15 cellular contexts compared by ENCODE assay signal in the genomic region with DNA sequence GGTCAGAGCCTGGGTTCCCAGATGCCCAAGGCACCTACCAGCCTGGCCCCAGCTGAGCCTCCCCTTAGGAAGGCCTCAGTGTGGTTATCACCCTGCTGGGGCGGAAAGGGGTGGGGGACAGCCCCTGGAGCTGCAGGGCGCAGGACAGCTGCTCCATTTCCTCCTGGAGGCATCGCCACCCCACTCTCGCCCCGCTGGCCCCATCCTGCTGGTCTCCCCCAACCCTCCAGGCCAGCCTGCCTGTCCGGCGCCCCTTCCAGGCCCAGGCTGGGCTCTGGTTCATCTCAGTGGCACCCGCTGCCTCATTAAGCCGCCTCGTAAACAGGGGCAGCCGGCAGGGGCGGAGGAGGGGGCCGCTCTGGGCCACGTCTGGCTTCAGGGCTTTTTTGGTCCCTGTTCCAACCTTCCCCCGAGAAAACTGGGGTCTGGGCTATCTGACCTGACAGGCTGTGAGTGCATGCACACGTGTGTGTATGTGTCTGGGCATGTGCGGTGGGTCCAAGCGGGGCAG. TPM values are rescaled to one million over a fixed set of nuclear protein-coding genes. Genes with fewer than 3 reads are reported as not detected.
DNase-seq lines count a peak whose midpoint lies in the region; ATAC-seq, FAIRE-seq and TF ChIP-seq lines count a peak whose summit lies in the region.
"Had no signal": no experiment of that assay in that cellular context is flagged by ENCODE, and none has a peak within 500 bp of the region (broad histone marks: within the 10 kb centered on the region; RNA-seq: fewer than 3 reads in every experiment).

No MANE protein-coding gene starts in this region.

- H3K9me3 Mint-ChIP-seq in brain, result peaks cover 0 to 3% (median 0%) of the 10 kb centered on the region in 5 experiments

- H3K9ac ChIP-seq in HepG2 (ENCODE audit: insufficient read depth, low read depth, low read length), result no peak overlapping the region

- intact Hi-C loops in left cardiac atrium (cut with DNase I) (loop anchor here in 1 of 2 donors (2.0 kb wide), 1 partner anchor 37 kb away; no protein-coding TSS in a partner anchor), heart right ventricle (cut with DNase I) (no loop called here), HepG2 (cut with micrococcal nuclease; ENCODE audit: unreplicated experiment) (no loop called here), aorta (cut with DNase I) (no loop called here)

- BruUV-seq in HepG2 (replicated peaks; lab: Mats Ljungman, UMichigan), result no TSS peak

- H3K9me3 ChIP-seq in heart right ventricle (no peaks in the 10 kb centered on the region), HepG2 (ENCODE audit: low read length) (no peaks in the 10 kb centered on the region), aorta (ENCODE audit: control insufficient read depth, low read length) (no peaks in the 10 kb centered on the region)
- H3K9me3 ChIP-seq: SJSA1 had no signal

- H3K36me3 ChIP-seq in heart right ventricle (no peaks in the 10 kb centered on the region), HepG2 (replicated peaks in 1 of 2; ENCODE audit: control insufficient read depth in 1 of 2, insufficient read depth in 2 of 2, low read length in 2 of 2) (no peaks in the 10 kb centered on the region), aorta (ENCODE audit: control insufficient read depth in 1 of 2, insufficient read depth in 2 of 2, low read length in 1 of 2) (no peaks in the 10 kb centered on the region)
- H3K36me3 ChIP-seq: SJSA1 had no signal

- H3K4me3 Mint-ChIP-seq in brain, result no peak overlapping the region
- H3K4me3 Mint-ChIP-seq: IgD-negative memory B cell had no signal

- H3K4me1 ChIP-seq in heart right ventricle, result peaks cover 0 to under 1% (median 0%) of the 10 kb centered on the region in 9 donors
- H3K4me1 ChIP-seq in HepG2 (ENCODE audit: insufficient read depth, low read length), result peaks cover 8% of the 10 kb centered on the region
- no peaks in the 10 kb centered on the region for H3K4me1 ChIP-seq in aorta (ENCODE audit: control insufficient read depth in 1 of 2, insufficient read depth in 2 of 2, low read length in 2 of 2)
- H3K4me1 ChIP-seq: SJSA1 had no signal

- peak; percentile 20 for DNase-seq in left cardiac atrium
- DNase-seq in heart right ventricle, result no peak
- no peak for DNase-seq in HepG2 (ENCODE audit: low spot score)
- DNase-seq in aorta, result peak; percentile 13 to 57
- DNase-seq in GOT3 (lab: John Stamatoyannopoulos, UW), result no peak
- DNase-seq in NCI-H748 (lab: John Stamatoyannopoulos, UW; ENCODE audit: unreplicated experiment), result no peak
- DNase-seq: HCEC 1CT had no signal

- H3K27me3 Mint-ChIP-seq in brain, result no peaks in the 10 kb centered on the region

- TF ChIP-seq RAD21 in HepG2 (CRISPR knock-in tag; IDR thresholded peaks at IDR 0.05), result no peak

- TF ChIP-seq EP300 in HepG2 (IDR thresholded peaks at IDR 0.05; ENCODE audit: low read depth in 2 of 2, low read length in 2 of 2) (no peak), HepG2 (CRISPR knock-in tag; IDR thresholded peaks at IDR 0.05; ENCODE audit: borderline replicate concordance) (no peak)

- FAIRE-seq in HepG2 (lab: Jason Lieb, UNC), result no peak

- no peak for TF ChIP-seq POLR2A in HepG2 (IDR thresholded peaks at IDR 0.05; ENCODE audit: insufficient read depth in 1 of 2, low read depth in 2 of 2, low read length in 2 of 2)

- 85 to 86% methylated on average over 18 of the region's 18 CpGs for WGBS in heart right ventricle, 2 donors
- 32% methylated on average over 5 of the region's 18 CpGs for WGBS in HepG2 (ENCODE audit: low lambda C conversion rate)
- 91 to 92% methylated on average over 18 of the region's 18 CpGs for WGBS in aorta, 2 donors

- H4K20me1 ChIP-seq in HepG2 (ENCODE audit: insufficient read depth, low read length), result peaks cover 2% of the 10 kb centered on the region; the same call in 1 of the 2 replicates

- H3K27me3 ChIP-seq in heart right ventricle (no peaks in the 10 kb centered on the region), HepG2 (ENCODE audit: control insufficient read depth in 1 of 2, insufficient read depth in 2 of 2, low read length in 2 of 2) (peaks cover 8 to 52% of the 10 kb centered on the region in 2 experiments; a peak in 4 of 5 replicates), aorta (ENCODE audit: control insufficient read depth in 1 of 2, insufficient read depth in 2 of 2, low read length in 1 of 2) (no peaks in the 10 kb centered on the region)
- H3K27me3 ChIP-seq: SJSA1 had no signal

- no peak for TF ChIP-seq CTCF in heart right ventricle (IDR thresholded peaks at IDR 0.05)
- no peak for TF ChIP-seq CTCF in brain (conservative IDR thresholded peaks at IDR 0.05)
- no peak for TF ChIP-seq CTCF in HepG2 (CRISPR knock-in tag; IDR thresholded peaks at IDR 0.05)

- H3K27ac Mint-ChIP-seq in brain, result peak overlapping the region in 3 of 5 experiments; percentile 86 to 93 (median 92)
- H3K27ac Mint-ChIP-seq: IgD-negative memory B cell had no signal

- H3K4me2 ChIP-seq in HepG2 (ENCODE audit: low read depth, low read length), result no peak overlapping the region

- H3K27ac ChIP-seq in heart right ventricle (no peak overlapping the region), HepG2 (ENCODE audit: extremely low read length, insufficient read depth, low read length) (no peak overlapping the region), aorta (ENCODE audit: low read depth in 1 of 2, low read length in 2 of 2) (no peak overlapping the region)
- H3K27ac ChIP-seq: SJSA1 had no signal

- POLR2A ChIA-PET in HepG2 (lab: Yijun Ruan, JAX), result no interaction called here

- H3K4me3 ChIP-seq in heart right ventricle (no peak overlapping the region), HepG2 (replicated peaks in 1 of 3; ENCODE audit: insufficient read depth in 1 of 3, low read depth in 2 of 3, low read length in 3 of 3) (no peak overlapping the region), aorta (ENCODE audit: low read length in 2 of 2) (no peak overlapping the region)
- H3K4me3 ChIP-seq: SJSA1 had no signal

- peaks cover 49% of the 10 kb centered on the region for H3K4me1 Mint-ChIP-seq in brain

- no peaks in the 10 kb centered on the region for H3K79me2 ChIP-seq in HepG2 (ENCODE audit: insufficient read depth, low read length)

- peaks cover 33% of the 10 kb centered on the region for H3K36me3 Mint-ChIP-seq in brain
- H3K36me3 Mint-ChIP-seq: IgD-negative memory B cell had no signal

- no peak overlapping the region for H2AFZ ChIP-seq in HepG2 (ENCODE audit: low read length)

- CTCF ChIA-PET in HepG2 (lab: Yijun Ruan, JAX; ENCODE audit: low intra/inter-chr PET ratio, low total read pairs), result no interaction called here

- in situ Hi-C loops in HepG2 (cut with HindIII; ENCODE audit: extremely low pct_ligation_motif_present, low pct_unique_long_range_greater_than_20kb), result loop anchor here (5.0 kb wide), 1 partner anchor 39 kb away; no protein-coding TSS in a partner anchor

- ATAC-seq in left cardiac atrium, result no peak
- no peak for ATAC-seq in heart right ventricle
- ATAC-seq in HepG2, result no peak
- ATAC-seq in aorta (ENCODE audit: low FRiP score), result no peak
- ATAC-seq in HG02571 (IDR thresholded peaks at IDR 0.05; ENCODE audit: unreplicated experiment), result no peak

RNA-seq across cellular contexts. Expression of a gene that starts 30.8 kb away (rescaled TPM):
- total RNA-seq in left cardiac atrium (under 1 TPM; 0.56 to 0.60 TPM), heart right ventricle (under 1 TPM in 6 of 10 donors, not detected in 4; 0.32 to 0.64 (median 0.42) TPM), HepG2 (2016; rRNA removed; fragmentation: Illumina TruSeq; extraction: Trizol) (0.51 and 0.60 TPM in 2 replicates), aorta (not detected)
- polyA plus RNA-seq in heart right ventricle (1 to 10 TPM in 1 of 2 donors, under 1 TPM in 1; 0.46 to 1.2 TPM), brain (ENCODE audit: insufficient read depth, low read depth, low replicate concordance) (211 TPM), HepG2 (2011; rRNA removed) (0.08 TPM in 1 of 2 replicates, not detected in the other), aorta (not detected)
- 3.5 and 4.0 TPM in 2 replicates for total RNA-seq in HepG2 (2016; cell fraction: cytosol; rRNA removed; fragmentation: Illumina TruSeq; extraction: Trizol; ENCODE audit: low read depth)
- 0.64 and 0.91 TPM in 2 replicates for total RNA-seq in HepG2 (2016; cell fraction: insoluble cytoplasmic fraction; rRNA removed; fragmentation: Illumina TruSeq; extraction: Trizol)
- 2.4 and 2.5 TPM in 2 replicates for total RNA-seq in HepG2 (2016; cell fraction: membrane; rRNA removed; fragmentation: Illumina TruSeq; extraction: Trizol)
- 0.47 TPM in 1 of 2 replicates, not detected in the other for total RNA-seq in HepG2 (2016; cell fraction: nucleus; rRNA removed; fragmentation: Illumina TruSeq; extraction: Trizol)
- polyA plus RNA-seq in HepG2 (2011; cell fraction: cytosol; rRNA removed), result 0.07 TPM in 1 of 2 replicates, not detected in the other
- not detected in 2 replicates for polyA plus RNA-seq in HepG2 (2011; cell fraction: nucleus; rRNA removed)
- polyA plus RNA-seq in HepG2 (2012), result not detected in 2 replicates
- polyA plus RNA-seq in HepG2 (2016; cell fraction: cytosol; fragmentation: Illumina TruSeq; extraction: Trizol; ENCODE audit: low read depth), result 5.9 and 6.4 TPM in 2 replicates
- polyA plus RNA-seq in HepG2 (2016; cell fraction: insoluble cytoplasmic fraction; fragmentation: Illumina TruSeq; extraction: Trizol; ENCODE audit: low read depth), result 0.51 and 0.62 TPM in 2 replicates
- 3.4 and 3.8 TPM in 2 replicates for polyA plus RNA-seq in HepG2 (2016; cell fraction: membrane; fragmentation: Illumina TruSeq; extraction: Trizol; ENCODE audit: low read depth)
- polyA plus RNA-seq in HepG2 (2016; cell fraction: nucleus; fragmentation: Illumina TruSeq; extraction: Trizol; ENCODE audit: insufficient read depth, low read depth), result 0.77 TPM in 1 of 2 replicates, not detected in the other
- polyA minus RNA-seq in HepG2 (2011; rRNA and poly(A)+ RNA removed; ENCODE audit: low replicate concordance), result not detected in 2 replicates
- not detected in 2 replicates for polyA minus RNA-seq in HepG2 (2011; cell fraction: cytosol; rRNA and poly(A)+ RNA removed)
- not detected in 2 replicates for polyA minus RNA-seq in HepG2 (2011; cell fraction: nucleus; rRNA and poly(A)+ RNA removed)
- total RNA-seq: NCI-H460, SJSA1 had no signal
- polyA plus RNA-seq: AG04450, IgD-negative memory B cell had no signal

RNA-seq across cellular contexts. Expression of a gene that starts 36.0 kb away (rescaled TPM):
- total RNA-seq in left cardiac atrium (10 to 100 TPM; 21.3 to 45.3 TPM), heart right ventricle (1 to 10 TPM in 9 of 10 donors, under 1 TPM in 1; 0.76 to 6.2 (median 2.9) TPM), HepG2 (2016; rRNA removed; fragmentation: Illumina TruSeq; extraction: Trizol) (not detected in 2 replicates), aorta (1 to 10 TPM; 4.2 to 9.9 TPM)
- polyA plus RNA-seq in heart right ventricle (1 to 10 TPM; 2.9 to 5.0 TPM), brain (ENCODE audit: insufficient read depth, low read depth, low replicate concordance) (92.8 TPM), HepG2 (2011; rRNA removed) (not detected in 2 replicates), aorta (1 to 10 TPM in 1 of 2 donors, under 1 TPM in 1; 0.10 to 1.4 TPM)
- not detected in 2 replicates for total RNA-seq in HepG2 (2016; cell fraction: cytosol; rRNA removed; fragmentation: Illumina TruSeq; extraction: Trizol; ENCODE audit: low read depth)
- not detected in 2 replicates for total RNA-seq in HepG2 (2016; cell fraction: insoluble cytoplasmic fraction; rRNA removed; fragmentation: Illumina TruSeq; extraction: Trizol)
- total RNA-seq in HepG2 (2016; cell fraction: membrane; rRNA removed; fragmentation: Illumina TruSeq; extraction: Trizol), result not detected in 2 replicates
- total RNA-seq in HepG2 (2016; cell fraction: nucleus; rRNA removed; fragmentation: Illumina TruSeq; extraction: Trizol), result not detected in 2 replicates
- not detected in 2 replicates for polyA plus RNA-seq in HepG2 (2011; cell fraction: cytosol; rRNA removed)
- not detected in 2 replicates for polyA plus RNA-seq in HepG2 (2011; cell fraction: nucleus; rRNA removed)
- polyA plus RNA-seq in HepG2 (2012), result not detected in 2 replicates
- polyA plus RNA-seq in HepG2 (2016; cell fraction: cytosol; fragmentation: Illumina TruSeq; extraction: Trizol; ENCODE audit: low read depth), result not detected in 2 replicates
- not detected in 2 replicates for polyA plus RNA-seq in HepG2 (2016; cell fraction: insoluble cytoplasmic fraction; fragmentation: Illumina TruSeq; extraction: Trizol; ENCODE audit: low read depth)
- not detected in 2 replicates for polyA plus RNA-seq in HepG2 (2016; cell fraction: membrane; fragmentation: Illumina TruSeq; extraction: Trizol; ENCODE audit: low read depth)
- polyA plus RNA-seq in HepG2 (2016; cell fraction: nucleus; fragmentation: Illumina TruSeq; extraction: Trizol; ENCODE audit: insufficient read depth, low read depth), result not detected in 2 replicates
- 0.34 TPM in 1 of 2 replicates, not detected in the other for polyA minus RNA-seq in HepG2 (2011; rRNA and poly(A)+ RNA removed; ENCODE audit: low replicate concordance)
- polyA minus RNA-seq in HepG2 (2011; cell fraction: cytosol; rRNA and poly(A)+ RNA removed), result not detected in 2 replicates
- not detected in 2 replicates for polyA minus RNA-seq in HepG2 (2011; cell fraction: nucleus; rRNA and poly(A)+ RNA removed)
- total RNA-seq: HT-29, LHCN-M2, NCI-H460, SJSA1 had no signal
- polyA plus RNA-seq: AG04450, IgD-negative memory B cell had no signal

RNA-seq across cellular contexts. Expression of a gene that starts 58.3 kb away (rescaled TPM):
- total RNA-seq in left cardiac atrium (10 to 100 TPM; 20.8 to 27.8 TPM), heart right ventricle (10 to 100 TPM; 29.2 to 48.5 (median 39.2) TPM), HepG2 (2016; rRNA removed; fragmentation: Illumina TruSeq; extraction: Trizol) (24.5 and 32.1 TPM in 2 replicates), aorta (1 to 10 TPM; 6.0 to 9.8 TPM)
- polyA plus RNA-seq in heart right ventricle (10 to 100 TPM; 34.3 to 51.0 TPM), brain (ENCODE audit: insufficient read depth, low read depth, low replicate concordance) (30.9 TPM), HepG2 (2011; rRNA removed) (27.3 and 31.2 TPM in 2 replicates), aorta (10 to 100 TPM; 16.2 to 17.3 TPM)
- total RNA-seq in HepG2 (2016; cell fraction: cytosol; rRNA removed; fragmentation: Illumina TruSeq; extraction: Trizol; ENCODE audit: low read depth), result 11.7 and 12.9 TPM in 2 replicates
- 25.9 and 30.1 TPM in 2 replicates for total RNA-seq in HepG2 (2016; cell fraction: insoluble cytoplasmic fraction; rRNA removed; fragmentation: Illumina TruSeq; extraction: Trizol)
- 15.6 and 18.9 TPM in 2 replicates for total RNA-seq in HepG2 (2016; cell fraction: membrane; rRNA removed; fragmentation: Illumina TruSeq; extraction: Trizol)
- total RNA-seq in HepG2 (2016; cell fraction: nucleus; rRNA removed; fragmentation: Illumina TruSeq; extraction: Trizol), result 10.0 and 12.4 TPM in 2 replicates
- polyA plus RNA-seq in HepG2 (2011; cell fraction: cytosol; rRNA removed), result 27.2 and 38.8 TPM in 2 replicates
- polyA plus RNA-seq in HepG2 (2011; cell fraction: nucleus; rRNA removed), result 14.2 and 16.4 TPM in 2 replicates
- polyA plus RNA-seq in HepG2 (2012), result 15.8 and 18.2 TPM in 2 replicates
- polyA plus RNA-seq in HepG2 (2016; cell fraction: cytosol; fragmentation: Illumina TruSeq; extraction: Trizol; ENCODE audit: low read depth), result 11.0 and 13.0 TPM in 2 replicates
- 26.3 and 26.5 TPM in 2 replicates for polyA plus RNA-seq in HepG2 (2016; cell fraction: insoluble cytoplasmic fraction; fragmentation: Illumina TruSeq; extraction: Trizol; ENCODE audit: low read depth)
- polyA plus RNA-seq in HepG2 (2016; cell fraction: membrane; fragmentation: Illumina TruSeq; extraction: Trizol; ENCODE audit: low read depth), result 11.2 and 12.0 TPM in 2 replicates
- 13.1 and 17.9 TPM in 2 replicates for polyA plus RNA-seq in HepG2 (2016; cell fraction: nucleus; fragmentation: Illumina TruSeq; extraction: Trizol; ENCODE audit: insufficient read depth, low read depth)
- 17.6 and 31.0 TPM in 2 replicates for polyA minus RNA-seq in HepG2 (2011; rRNA and poly(A)+ RNA removed; ENCODE audit: low replicate concordance)
- 11.2 and 11.8 TPM in 2 replicates for polyA minus RNA-seq in HepG2 (2011; cell fraction: cytosol; rRNA and poly(A)+ RNA removed)
- 5.3 and 5.7 TPM in 2 replicates for polyA minus RNA-seq in HepG2 (2011; cell fraction: nucleus; rRNA and poly(A)+ RNA removed)

Comparison
In these comparisons a context has a peak if more than half of its experiments do, and no peak if none do; other contexts are left out.
1. DNase-seq: peak in left cardiac atrium (single experiment) and aorta (2 of 2); none in heart right ventricle (0 of 2), HepG2 (single experiment), GOT3 (single experiment) and NCI-H748 (single experiment).